Comparison of ENCODE assay signal across 25 cellular contexts in the genomic region with DNA sequence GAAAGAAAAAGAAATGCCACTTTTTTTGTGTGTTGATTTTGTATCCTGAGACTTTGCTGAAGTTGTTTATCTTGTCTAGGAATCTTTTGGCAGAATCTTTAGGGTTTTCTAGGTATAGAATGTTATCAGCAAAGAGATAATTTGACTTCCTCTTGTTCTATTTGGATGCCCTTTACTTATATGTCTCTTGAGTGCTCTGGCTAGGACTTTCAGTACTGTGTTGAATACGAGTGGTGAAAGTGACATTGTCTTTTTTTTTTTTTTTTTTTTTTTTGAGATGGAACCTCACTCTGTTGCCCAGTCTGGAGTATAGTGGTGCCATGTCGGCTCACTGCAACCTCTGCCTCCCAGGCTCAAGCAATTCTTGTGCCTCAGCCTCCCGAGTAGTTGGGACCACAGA.
"Had no signal": no experiment of that assay in that cellular context is flagged by ENCODE, and none has a peak within 500 bp of the region (broad histone marks: within the 10 kb centered on the region; RNA-seq: fewer than 3 reads in every experiment).

No MANE protein-coding gene starts in this region.

- FAIRE-seq: endothelial cell of umbilical vein, islet of Langerhans, small intestine had no signal

- ATAC-seq: activated CD4-positive, alpha-beta T cell treated with anti-CD3 and anti-CD28 coated beads for 36 hours; foreskin keratinocyte; naive thymus-derived CD8-positive, alpha-beta T cell; stimulated activated memory B cell treated with anti-CD40 and anti-IgM and Interleukin-4, amounts not matched to agents 10 μg/mL and 1 μg/mL and 100 μg/mL, for 72 hours; stimulated activated naive CD8-positive, alpha-beta T cell treated with anti-CD3 and anti-CD28 coated beads, Interleukin-15, amount 100 ng/mL, for 72 hours had no signal

- H3K4me3 ChIP-seq: ascending aorta, cardiac muscle cell, right lobe of liver, thyroid gland had no signal

- DNase-seq: activated CD4-positive, alpha-beta T cell treated with anti-CD3 and anti-CD28 coated beads for 36 hours; activated CD4-positive, alpha-beta T cell treated with anti-CD3 and anti-CD28 coated beads, Interleukin-2, amount 50 U/mL, for 4 hours; activated CD4-positive, CD25-positive, alpha-beta regulatory T cell; activated effector memory CD4-positive, alpha-beta T cell treated with Interleukin-2 at 50 U/mL for 16 hours; activated naive CD4-positive, alpha-beta T cell treated with anti-CD3 and anti-CD28 coated beads for 36 hours; activated naive CD8-positive, alpha-beta T cell treated with anti-CD3 and anti-CD28 coated beads for 36 hours; cortex of kidney; foreskin keratinocyte; midbrain; naive thymus-derived CD8-positive, alpha-beta T cell; occipital lobe; posterior cingulate gyrus; right lobe of liver; small intestine; stimulated activated CD4-positive, alpha-beta T cell treated with anti-CD3 and anti-CD28 coated beads, Interleukin-4, amount 100 ng/mL, for 4 hours; stimulated activated CD8-positive, alpha-beta memory T cell treated with anti-CD3 and anti-CD28 coated beads, Interleukin-4, amount 100 ng/mL, for 48 hours; stimulated activated naive CD8-positive, alpha-beta T cell treated with anti-CD3 and anti-CD28 coated beads, Interleukin-15, amount 100 ng/mL, for 72 hours; substantia nigra; T-helper 2 cell; thyroid gland had no signal

- H3K36me3 ChIP-seq: ascending aorta, cardiac muscle cell, right lobe of liver, thyroid gland had no signal

- H3K27me3 ChIP-seq: ascending aorta, cardiac muscle cell, foreskin keratinocyte, right lobe of liver, thyroid gland had no signal

- H3K27ac ChIP-seq: cardiac muscle cell, foreskin keratinocyte, right lobe of liver, thyroid gland had no signal

- H3K4me1 ChIP-seq: foreskin keratinocyte, right lobe of liver had no signal

- H3K9me3 ChIP-seq: ascending aorta, right lobe of liver, thyroid gland had no signal
